Comparison of ENCODE assay signal across 9 cellular contexts in genomic region chr11:77619576-77620198, GRCh38. TPM values are rescaled to one million over a fixed set of nuclear protein-coding genes. Genes with fewer than 3 reads are reported as not detected.
A peak's percentile ranks its signal among the peaks of the same experiment; 100 is the strongest.
DNase-seq lines count a peak whose midpoint lies in the region; ATAC-seq and TF ChIP-seq lines count a peak whose summit lies in the region.
"Had no signal": no experiment of that assay in that cellular context is flagged by ENCODE, and none has a peak within 500 bp of the region (broad histone marks: within the 10 kb centered on the region; RNA-seq: fewer than 3 reads in every experiment).

No MANE protein-coding gene starts in this region.

- no peak overlapping the region for H3K27ac ChIP-seq in HCT116 (ENCODE audit: low read depth, low read length)
- no peak overlapping the region for H3K27ac ChIP-seq in dorsolateral prefrontal cortex
- H3K27ac ChIP-seq: SK-N-MC had no signal

- H3K4me2 ChIP-seq in HCT116 (ENCODE audit: low read length), result no peak overlapping the region

- H3K79me2 ChIP-seq in HCT116 (ENCODE audit: insufficient read depth, low read length), result no peaks in the 10 kb centered on the region

- no peaks in the 10 kb centered on the region for H3K27me3 Mint-ChIP-seq in naive B cell
- no peaks in the 10 kb centered on the region for H3K27me3 Mint-ChIP-seq in stimulated activated naive CD8-positive, alpha-beta T cell treated with anti-CD3 and anti-CD28 coated beads, Interleukin-15, amount 100 ng/mL, for 72 hours

- POLR2A ChIA-PET in HCT116 (lab: Charles Lee), result no interaction called here

- TF ChIP-seq RAD21 in HCT116 (IDR thresholded peaks at IDR 0.05; ENCODE audit: low read depth), result peak; percentile 81

- no peak for TF ChIP-seq POLR2A in HCT116 (IDR thresholded peaks at IDR 0.05; ENCODE audit: borderline replicate concordance, extremely low read depth, insufficient read depth, insufficient read length)

- no peaks in the 10 kb centered on the region for H3K9me3 ChIP-seq in HCT116 (ENCODE audit: control insufficient read depth in 1 of 2, insufficient read depth in 1 of 2, low read depth in 1 of 2, low read length in 2 of 2)
- H3K9me3 ChIP-seq in NT2/D1 (ENCODE audit: insufficient read depth, low read length), result no peaks in the 10 kb centered on the region

- H3K4me1 ChIP-seq in HCT116 (ENCODE audit: control insufficient read depth in 1 of 2, insufficient read depth in 2 of 2, low read length in 2 of 2) (no peaks in the 10 kb centered on the region), NT2/D1 (ENCODE audit: insufficient read depth, insufficient read length) (no peaks in the 10 kb centered on the region)

- H3K27me3 ChIP-seq in HCT116 (ENCODE audit: insufficient read depth, low read length), result no peaks in the 10 kb centered on the region
- no peaks in the 10 kb centered on the region for H3K27me3 ChIP-seq in NT2/D1 (ENCODE audit: insufficient read depth, insufficient read length)
- H3K27me3 ChIP-seq in dorsolateral prefrontal cortex, result no peaks in the 10 kb centered on the region

- H3K4me1 Mint-ChIP-seq in naive B cell, result no peaks in the 10 kb centered on the region
- H3K4me1 Mint-ChIP-seq in stimulated activated naive CD8-positive, alpha-beta T cell treated with anti-CD3 and anti-CD28 coated beads, Interleukin-15, amount 100 ng/mL, for 72 hours, result no peaks in the 10 kb centered on the region

- no peaks in the 10 kb centered on the region for H3K9me2 ChIP-seq in HCT116 (ENCODE audit: insufficient read depth)

- no peak overlapping the region for H3K4me3 Mint-ChIP-seq in naive B cell
- H3K4me3 Mint-ChIP-seq in stimulated activated naive CD8-positive, alpha-beta T cell treated with anti-CD3 and anti-CD28 coated beads, Interleukin-15, amount 100 ng/mL, for 72 hours, result no peak overlapping the region

- H3K36me3 Mint-ChIP-seq in naive B cell, result peaks cover 13 to 17% of the 10 kb centered on the region in 2 donors

- H4K20me1 ChIP-seq in HCT116 (ENCODE audit: insufficient read depth), result no peaks in the 10 kb centered on the region

- H3K9ac ChIP-seq in HCT116 (ENCODE audit: low read length), result no peak overlapping the region
- H3K9ac ChIP-seq in NT2/D1 (ENCODE audit: insufficient read length, low read depth), result no peak overlapping the region

- H3K4me3 ChIP-seq in HCT116 (replicated peaks in 1 of 2; ENCODE audit: low read depth in 1 of 2, low read length in 2 of 2) (no peak overlapping the region), NT2/D1 (ENCODE audit: insufficient read length, low read depth) (no peak overlapping the region), dorsolateral prefrontal cortex (no peak overlapping the region)
- H3K4me3 ChIP-seq: SK-N-MC had no signal

- RAD21 ChIA-PET in HCT116 (lab: Charles Lee; ENCODE audit: low non-redundant PET in 1 of 2, low total read pairs in 2 of 2, uncharacterized antibody in 2 of 2, unreplicated experiment in 2 of 2), result no interaction called here

- intact Hi-C loops in HCT116 (cut with micrococcal nuclease) (loop anchor here (1.0 kb wide), 2 partner anchors 427 to 492 kb away; no protein-coding TSS in a partner anchor), dorsolateral prefrontal cortex (cut with DNase I) (no loop called here)

- H3K36me3 ChIP-seq in HCT116 (ENCODE audit: control insufficient read depth in 1 of 2, insufficient read depth in 2 of 2, low read length in 2 of 2), result peaks cover 40 to 62% of the 10 kb centered on the region in 2 experiments; a peak in 3 of 4 replicates
- peaks cover 78% of the 10 kb centered on the region for H3K36me3 ChIP-seq in NT2/D1 (ENCODE audit: insufficient read depth, insufficient read length, low read length)

- H3K27ac Mint-ChIP-seq in naive B cell, result peak overlapping the region in 1 of 6 donors; percentile 49
- no peak overlapping the region for H3K27ac Mint-ChIP-seq in stimulated activated naive CD8-positive, alpha-beta T cell treated with anti-CD3 and anti-CD28 coated beads, Interleukin-15, amount 100 ng/mL, for 72 hours

- CTCF ChIA-PET in HCT116 (lab: Charles Lee), result interaction anchor here (0.7 to 3.1 kb wide), 14 partner anchors 8 to 572 kb away, joined by 3 to 13 read pairs (median 4); partner anchors contain the start of gene MYO7A

- H3K9me3 Mint-ChIP-seq in naive B cell, result no peaks in the 10 kb centered on the region
- H3K9me3 Mint-ChIP-seq in stimulated activated naive CD8-positive, alpha-beta T cell treated with anti-CD3 and anti-CD28 coated beads, Interleukin-15, amount 100 ng/mL, for 72 hours, result no peaks in the 10 kb centered on the region

- TF ChIP-seq CTCF in HCT116 (IDR thresholded peaks at IDR 0.05 in 2 of 3, conservative IDR thresholded peaks at IDR 0.05 in 1 of 3; ENCODE audit: borderline replicate concordance in 1 of 3, insufficient read depth in 1 of 3, low read depth in 2 of 3, low read length in 2 of 3) (peak; percentile 63 to 80 (median 78)), dorsolateral prefrontal cortex (IDR thresholded peaks at IDR 0.05 in 54 of 56, conservative IDR thresholded peaks at IDR 0.05 in 2 of 56; ENCODE audit: low read depth in 1 of 56, partially characterized antibody in 56 of 56) (peak in 55 of 56 donors; percentile 52 to 83 (median 70))

- no TSS peak for BruUV-seq in HCT116 (replicated peaks; lab: Mats Ljungman, UMichigan)

- no peak overlapping the region for H2AFZ ChIP-seq in HCT116 (ENCODE audit: low read depth, low read length, poor library complexity, severe bottlenecking)

- DNase-seq in COLO829 (ENCODE audit: low spot score), result peak; percentile 22
- peak; percentile 44 for DNase-seq in HCT116 (ENCODE audit: low read depth, low spot score)
- DNase-seq in NT2/D1 (ENCODE audit: low read depth, low spot score), result peak; percentile 43
- peak in 1 of 10 donors; percentile 16 for DNase-seq in dorsolateral prefrontal cortex
- peak; percentile 31 for DNase-seq in naive B cell
- DNase-seq in stimulated activated naive CD8-positive, alpha-beta T cell treated with anti-CD3 and anti-CD28 coated beads, Interleukin-15, amount 100 ng/mL, for 72 hours, result no peak
- no peak for DNase-seq in hepatic stellate cell (ENCODE audit: low spot score)

- peak; percentile 65 for ATAC-seq in HCT116
- ATAC-seq in naive B cell (ENCODE audit: low read depth in 2 of 2), result no peak
- no peak for ATAC-seq in stimulated activated naive CD8-positive, alpha-beta T cell treated with anti-CD3 and anti-CD28 coated beads, Interleukin-15, amount 100 ng/mL, for 72 hours
- ATAC-seq in HG03457 (IDR thresholded peaks at IDR 0.05; ENCODE audit: unreplicated experiment), result no peak

TF ChIP-seq in HCT116, 20 proteins besides CTCF, POLR2A, EP300 and RAD21:
- TF ChIP-seq POLR2AphosphoS5 (IDR thresholded peaks at IDR 0.05; ENCODE audit: low read depth, low read length) (no peak), ATF3 (IDR thresholded peaks at IDR 0.05) (no peak), CBX3 (IDR thresholded peaks at IDR 0.05; ENCODE audit: low read depth) (no peak), ZBTB33 (IDR thresholded peaks at IDR 0.05; ENCODE audit: extremely low read depth, insufficient replicate concordance, low read length) (no peak), YY1 (IDR thresholded peaks at IDR 0.05; ENCODE audit: extremely low read depth, insufficient replicate concordance, low read depth, low read length) (no peak), ZFX (IDR thresholded peaks at IDR 0.05) (no peak), EZH2 (IDR thresholded peaks at IDR 0.05) (no peak), FOSL1 (IDR thresholded peaks at IDR 0.05; ENCODE audit: low read depth) (no peak), SIN3A (IDR thresholded peaks at IDR 0.05; ENCODE audit: low read depth) (no peak)

RNA-seq across cellular contexts. Expression of gene CLNS1A, which starts 17.9 kb away (rescaled TPM):
- total RNA-seq in HCT116 (2021; ENCODE audit: unreplicated experiment) (151 TPM), dorsolateral prefrontal cortex (100 to 1,000 TPM in 95 of 120 experiments, 10 to 100 TPM in 25; 82.2 to 173 (median 107) TPM)
- 174 and 199 TPM in 2 replicates for polyA plus RNA-seq in HCT116 (2012)
- polyA plus RNA-seq in naive B cell (ENCODE audit: low read depth in 6 of 6), result 100 to 1,000 TPM in 5 of 6 donors, 10 to 100 TPM in 1; 95.3 to 196 (median 155) TPM

RNA-seq across cellular contexts. Expression of gene AQP11, which starts 29.9 kb away (rescaled TPM):
- total RNA-seq in HCT116 (2021; ENCODE audit: unreplicated experiment) (0.20 TPM), dorsolateral prefrontal cortex (1 to 10 TPM; 3.0 to 10.0 (median 6.8) TPM)
- 0.40 and 0.53 TPM in 2 replicates for polyA plus RNA-seq in HCT116 (2012)
- 1 to 10 TPM in 2 of 6 donors, under 1 TPM in 4; 0.36 to 2.0 (median 0.73) TPM for polyA plus RNA-seq in naive B cell (ENCODE audit: low read depth in 6 of 6)

Comparison
In these comparisons a context has a peak if more than half of its experiments do, and no peak if none do; other contexts are left out.
1. DNase-seq: peak in COLO829 (single experiment), HCT116 (single experiment), NT2/D1 (single experiment) and naive B cell (single experiment); none in stimulated activated naive CD8-positive, alpha-beta T cell treated with anti-CD3 and anti-CD28 coated beads, Interleukin-15, amount 100 ng/mL, for 72 hours (0 of 2) and hepatic stellate cell (single experiment).